8 cellular contexts compared by ENCODE assay signal in the genomic region with DNA sequence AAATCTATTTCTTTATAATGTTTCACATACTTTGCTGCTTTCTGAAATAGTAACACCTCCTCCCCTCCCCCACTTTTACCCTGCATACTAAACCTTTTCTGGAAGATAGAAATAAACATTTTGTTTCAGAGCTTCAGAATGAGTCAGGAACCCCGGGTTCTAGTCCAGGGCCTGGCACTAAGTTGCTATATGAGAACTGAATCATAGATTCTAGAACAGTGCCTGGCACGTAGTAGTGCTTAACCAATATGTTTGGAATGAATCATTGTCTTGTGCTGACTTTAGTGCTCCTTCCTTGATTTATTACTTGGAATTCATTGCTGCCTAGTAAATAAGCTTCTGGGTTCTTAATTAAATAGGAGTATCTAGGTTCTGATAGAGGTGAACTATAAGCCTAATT. TPM values are rescaled to one million over a fixed set of nuclear protein-coding genes. Genes with fewer than 3 reads are reported as not detected.
A peak's percentile ranks its signal among the peaks of the same experiment; 100 is the strongest.
DNase-seq lines count a peak whose midpoint lies in the region; TF ChIP-seq lines count a peak whose summit lies in the region.

No MANE protein-coding gene starts in this region.

- peak overlapping the region; percentile 40 for H3K4me3 Mint-ChIP-seq in activated CD4-positive, alpha-beta memory T cell treated with anti-CD3 and anti-CD28 coated beads, Interleukin-2, amount 10 ng/mL, durations not matched to agents 7 days and 5 days
- H3K4me3 Mint-ChIP-seq in stimulated activated naive CD8-positive, alpha-beta T cell treated with anti-CD3 and anti-CD28 coated beads, Interleukin-15, Interleukin-2, amounts not matched to agents 100 ng/mL and 50 ng/mL, for 24 hours, result peak overlapping the region; percentile 62

- H3K36me3 ChIP-seq in iPS-20b (ENCODE audit: insufficient read depth, low read depth, low read length), result no peaks in the 10 kb centered on the region; the same call in 1 of the 2 replicates
- H3K36me3 ChIP-seq in testis (ENCODE audit: low read depth, missing control alignments), result no peaks in the 10 kb centered on the region

- H3K27ac ChIP-seq in iPS-20b (ENCODE audit: low read length) (peak overlapping the region; percentile 13), testis (no peak overlapping the region)

- CTCF ChIA-PET in activated CD4-positive, alpha-beta memory T cell treated with anti-CD3 and anti-CD28 coated beads, Interleukin-2, amount 10 ng/mL, durations not matched to agents 7 days and 5 days (lab: Charles Lee), result interaction anchor here (0.7 to 1.3 kb wide), 4 partner anchors 10 to 254 kb away, joined by 3 to 4 read pairs (median 4); no protein-coding TSS in a partner anchor

- WGBS in testis, 2 donors, result 34 to 50% methylated on average over 2 of the region's 2 CpGs

- H3K9ac ChIP-seq in iPS-20b (ENCODE audit: low read depth, low read length), result no peak overlapping the region

- POLR2A ChIA-PET in activated CD4-positive, alpha-beta memory T cell treated with anti-CD3 and anti-CD28 coated beads, Interleukin-2, amount 10 ng/mL, durations not matched to agents 7 days and 5 days (lab: Charles Lee), result interaction anchor here (0.5 to 12.5 kb wide), 9 partner anchors 9 to 304 kb away, joined by 3 to 259 read pairs (median 3); partner anchors contain the start of gene TAB2

- H3K27me3 ChIP-seq in iPS-20b (ENCODE audit: insufficient read depth, low read length), result no peaks in the 10 kb centered on the region
- no peaks in the 10 kb centered on the region for H3K27me3 ChIP-seq in testis

- peaks cover 4% of the 10 kb centered on the region for H3K9me3 Mint-ChIP-seq in activated CD4-positive, alpha-beta memory T cell treated with anti-CD3 and anti-CD28 coated beads, Interleukin-2, amount 10 ng/mL, durations not matched to agents 7 days and 5 days
- no peaks in the 10 kb centered on the region for H3K9me3 Mint-ChIP-seq in stimulated activated naive CD8-positive, alpha-beta T cell treated with anti-CD3 and anti-CD28 coated beads, Interleukin-15, Interleukin-2, amounts not matched to agents 100 ng/mL and 50 ng/mL, for 24 hours

- intact Hi-C loops in testis (cut with DNase I; ENCODE audit: low total_unique reads), result no loop called here
- intact Hi-C loops in posterior cingulate gyrus (cut with DNase I), result no loop called here

- peak; percentile 26 for DNase-seq in activated CD4-positive, CD25-positive, alpha-beta regulatory T cell treated with anti-CD3 and anti-CD28 coated beads, Interleukin-2, amount 50 U/mL, for 16 hours (ENCODE audit: low read depth, low spot score)
- no peak for DNase-seq in activated CD4-positive, CD25-positive, alpha-beta regulatory T cell treated with anti-CD3 and anti-CD28 coated beads, Interleukin-2, amount 50 U/mL, for 72 hours
- DNase-seq in activated CD4-positive, alpha-beta memory T cell treated with anti-CD3 and anti-CD28 coated beads, Interleukin-2, amount 10 ng/mL, durations not matched to agents 7 days and 5 days, result peak; percentile 45
- DNase-seq in testis (no peak), occipital lobe (lab: John Stamatoyannopoulos, UW) (no peak), posterior cingulate gyrus (no peak)

- no peak overlapping the region for H3K4me3 ChIP-seq in iPS-20b (ENCODE audit: low read length)
- H3K4me3 ChIP-seq in testis, result no peak overlapping the region

- TF ChIP-seq POLR2A in testis (IDR thresholded peaks at IDR 0.05), result no peak

- H3K27ac Mint-ChIP-seq in activated CD4-positive, alpha-beta memory T cell treated with anti-CD3 and anti-CD28 coated beads, Interleukin-2, amount 10 ng/mL, durations not matched to agents 7 days and 5 days, result peak overlapping the region; percentile 70
- H3K27ac Mint-ChIP-seq in stimulated activated naive CD8-positive, alpha-beta T cell treated with anti-CD3 and anti-CD28 coated beads, Interleukin-15, Interleukin-2, amounts not matched to agents 100 ng/mL and 50 ng/mL, for 24 hours, result peak overlapping the region; percentile 93

- H3K9me3 ChIP-seq in iPS-20b (ENCODE audit: insufficient read depth, low read depth, low read length) (no peaks in the 10 kb centered on the region), testis (no peaks in the 10 kb centered on the region)

- peaks cover 61% of the 10 kb centered on the region for H3K4me1 ChIP-seq in iPS-20b (ENCODE audit: insufficient read depth, low read length)
- peaks cover 24% of the 10 kb centered on the region for H3K4me1 ChIP-seq in testis

- no peak for TF ChIP-seq CTCF in testis (IDR thresholded peaks at IDR 0.05)

- peaks cover 87% of the 10 kb centered on the region for H3K4me1 Mint-ChIP-seq in activated CD4-positive, alpha-beta memory T cell treated with anti-CD3 and anti-CD28 coated beads, Interleukin-2, amount 10 ng/mL, durations not matched to agents 7 days and 5 days
- H3K4me1 Mint-ChIP-seq in stimulated activated naive CD8-positive, alpha-beta T cell treated with anti-CD3 and anti-CD28 coated beads, Interleukin-15, Interleukin-2, amounts not matched to agents 100 ng/mL and 50 ng/mL, for 24 hours (ENCODE audit: low read depth), result peaks cover 93% of the 10 kb centered on the region

- H3K36me3 Mint-ChIP-seq in activated CD4-positive, alpha-beta memory T cell treated with anti-CD3 and anti-CD28 coated beads, Interleukin-2, amount 10 ng/mL, durations not matched to agents 7 days and 5 days (ENCODE audit: low read depth), result peaks cover 42% of the 10 kb centered on the region
- H3K36me3 Mint-ChIP-seq in stimulated activated naive CD8-positive, alpha-beta T cell treated with anti-CD3 and anti-CD28 coated beads, Interleukin-15, Interleukin-2, amounts not matched to agents 100 ng/mL and 50 ng/mL, for 24 hours (ENCODE audit: low read depth), result peaks cover 14% of the 10 kb centered on the region

- no peaks in the 10 kb centered on the region for H3K27me3 Mint-ChIP-seq in activated CD4-positive, alpha-beta memory T cell treated with anti-CD3 and anti-CD28 coated beads, Interleukin-2, amount 10 ng/mL, durations not matched to agents 7 days and 5 days
- no peaks in the 10 kb centered on the region for H3K27me3 Mint-ChIP-seq in stimulated activated naive CD8-positive, alpha-beta T cell treated with anti-CD3 and anti-CD28 coated beads, Interleukin-15, Interleukin-2, amounts not matched to agents 100 ng/mL and 50 ng/mL, for 24 hours

RNA-seq across cellular contexts. Expression of gene TAB2, which starts 18.4 kb away (rescaled TPM):
- total RNA-seq in activated CD4-positive, alpha-beta memory T cell treated with anti-CD3 and anti-CD28 coated beads, Interleukin-2, amount 10 ng/mL, durations not matched to agents 7 days and 5 days, result 100 to 1,000 TPM; 169 to 170 TPM
- 10 to 100 TPM; 61.0 to 84.7 TPM for total RNA-seq in testis
- 45.1 TPM for polyA plus RNA-seq in testis (ENCODE audit: insufficient read depth, low read depth, low replicate concordance)
- 43.4 TPM for total RNA-seq in occipital lobe

Comparison
In these comparisons a context has a peak if more than half of its experiments do, and no peak if none do; other contexts are left out.
1. DNase-seq: peak in activated CD4-positive, CD25-positive, alpha-beta regulatory T cell treated with anti-CD3 and anti-CD28 coated beads, Interleukin-2, amount 50 U/mL, for 16 hours (single experiment) and activated CD4-positive, alpha-beta memory T cell treated with anti-CD3 and anti-CD28 coated beads, Interleukin-2, amount 10 ng/mL, durations not matched to agents 7 days and 5 days (single experiment); none in activated CD4-positive, CD25-positive, alpha-beta regulatory T cell treated with anti-CD3 and anti-CD28 coated beads, Interleukin-2, amount 50 U/mL, for 72 hours (single experiment), testis (single experiment), occipital lobe (single experiment) and posterior cingulate gyrus (0 of 10).